ENCODE assay signal across 12 cellular contexts in the genomic region with DNA sequence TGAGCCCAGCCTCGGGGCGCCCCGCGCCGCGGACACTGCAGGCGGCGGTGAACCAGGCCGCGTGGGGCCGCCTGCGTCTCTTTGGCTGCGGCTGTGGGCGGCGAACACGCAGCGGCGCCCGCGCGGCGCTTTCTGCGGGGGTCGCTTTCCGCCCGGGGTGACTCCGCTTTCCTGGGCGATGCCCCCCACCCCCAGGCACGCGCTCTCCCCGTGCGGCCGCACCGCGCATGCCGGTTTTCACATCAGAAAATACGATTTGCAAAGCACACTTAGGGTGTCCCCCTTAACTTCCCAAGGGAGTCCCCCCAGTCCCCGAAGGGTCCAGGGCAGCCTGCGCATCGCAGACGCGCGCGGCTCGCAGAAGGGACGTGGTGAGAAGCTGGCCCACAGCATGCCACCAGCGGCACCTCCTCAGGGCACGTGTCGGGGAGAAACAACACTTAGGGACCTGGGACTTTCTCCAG. TPM values are rescaled to one million over a fixed set of nuclear protein-coding genes. Genes with fewer than 3 reads are reported as not detected.
DNase-seq lines count a peak whose midpoint lies in the region; ATAC-seq, FAIRE-seq and TF ChIP-seq lines count a peak whose summit lies in the region.
"Had no signal": no experiment of that assay in that cellular context is flagged by ENCODE, and none has a peak within 500 bp of the region (broad histone marks: within the 10 kb centered on the region; RNA-seq: fewer than 3 reads in every experiment).

No MANE protein-coding gene starts in this region.

- H4K5ac ChIP-seq in H1 (ENCODE audit: insufficient read length, low read depth, low read length), result no peak overlapping the region

- 0 out of 2 replicates have a peak overlapping the region, but pooled peaks have one; percentile 51 for H4K8ac ChIP-seq in H1 (ENCODE audit: extremely low read depth, insufficient read depth, low read length)

- POLR2A ChIA-PET in H1 (lab: Charles Lee; ENCODE audit: partially characterized antibody), result interaction anchor here (1.2 to 1.7 kb wide), 2 partner anchors 9 to 16 kb away, joined by 3 to 5 read pairs; no protein-coding TSS in a partner anchor

- peak overlapping the region; percentile 71 to 79 for H3K4me2 ChIP-seq in H1 (ENCODE audit: insufficient read depth in 1 of 2, low read depth in 2 of 2, low read length in 2 of 2)

- H3K14ac ChIP-seq in H1 (ENCODE audit: insufficient read length), result no peak overlapping the region

- no peak overlapping the region for H3K4ac ChIP-seq in H1 (replicated peaks; ENCODE audit: insufficient read length, low read depth, low read length)

- no peak for TF ChIP-seq RAD21 in H1 (IDR thresholded peaks at IDR 0.05 in 1 of 2, conservative IDR thresholded peaks at IDR 0.05 in 1 of 2; ENCODE audit: low read depth in 2 of 2, low read length in 2 of 2)

- H4K91ac ChIP-seq in H1 (replicated peaks; ENCODE audit: insufficient read length, low read length), result no peak overlapping the region

- no peaks in the 10 kb centered on the region for H3K79me1 ChIP-seq in H1 (ENCODE audit: low read depth, low read length)

- no peak overlapping the region; the same call in 1 of the 2 replicates for H3K18ac ChIP-seq in H1 (ENCODE audit: extremely low read depth, low read length)

- peaks cover 21 to 24% (median 23%) of the 10 kb centered on the region in 4 experiments; a peak in 6 of 7 replicates for H3K27me3 ChIP-seq in H1 (replicated peaks in 1 of 4; ENCODE audit: control insufficient read depth in 3 of 4, extremely low read depth in 1 of 4, insufficient read depth in 3 of 4, low read length in 3 of 4)
- H3K27me3 ChIP-seq in muscle layer of duodenum (ENCODE audit: low read depth, low read length), result peaks cover 7% of the 10 kb centered on the region
- peaks cover 3% of the 10 kb centered on the region for H3K27me3 ChIP-seq in thoracic aorta (replicated peaks; ENCODE audit: insufficient read depth)

- no peak overlapping the region for H2AFZ ChIP-seq in H1 (ENCODE audit: low read length)

- CTCF ChIA-PET in H1 (lab: Charles Lee; ENCODE audit: partially characterized antibody), result no interaction called here

- H3K27ac ChIP-seq in H1 (ENCODE audit: low read depth, low read length) (no peak overlapping the region), muscle layer of duodenum (ENCODE audit: low read length) (no peak overlapping the region), thoracic aorta (no peak overlapping the region)

- H2BK20ac ChIP-seq in H1 (ENCODE audit: low read length), result no peak overlapping the region

- H3K4me3 ChIP-seq in H1 (ENCODE audit: extremely low read depth in 1 of 4, insufficient read depth in 2 of 4, low read depth in 3 of 4, low read length in 4 of 4) (peak overlapping the region; percentile 28 to 64 (median 32)), muscle layer of duodenum (ENCODE audit: low read depth in 1 of 2, low read length in 2 of 2) (peak overlapping the region; percentile 26 to 64), thoracic aorta (peak overlapping the region; percentile 69)

- no peak for FAIRE-seq in H1 (lab: Jason Lieb, UNC)

- H2BK5ac ChIP-seq in H1 (ENCODE audit: low read depth, low read length), result no peak overlapping the region

- TF ChIP-seq EP300 in H1 (IDR thresholded peaks at IDR 0.05; ENCODE audit: borderline replicate concordance in 1 of 2, low read depth in 2 of 2, low read length in 2 of 2), result no peak

- H3K79me2 ChIP-seq in H1 (ENCODE audit: control insufficient read depth in 1 of 2, insufficient read depth in 2 of 2, low read length in 2 of 2), result no peaks in the 10 kb centered on the region

- H3K4me1 ChIP-seq in H1 (replicated peaks in 1 of 4; ENCODE audit: control insufficient read depth in 3 of 4, insufficient read depth in 4 of 4, low read length in 3 of 4), result peaks cover 0 to 8% (median 4%) of the 10 kb centered on the region in 4 experiments; a peak in 6 of 7 replicates
- peaks cover 0 to 16% of the 10 kb centered on the region in 2 donors for H3K4me1 ChIP-seq in muscle layer of duodenum (ENCODE audit: control insufficient read depth in 1 of 2, insufficient read depth in 2 of 2, low read length in 2 of 2)
- H3K4me1 ChIP-seq in thoracic aorta (ENCODE audit: control insufficient read depth in 1 of 2, low read depth in 2 of 2), result peaks cover 0 to 14% of the 10 kb centered on the region in 2 donors

- TF ChIP-seq POLR2A in H1 (IDR thresholded peaks at IDR 0.05; ENCODE audit: control extremely low read depth in 1 of 2, low read depth in 2 of 2, low read length in 2 of 2), result no peak

- no peak overlapping the region for H3K56ac ChIP-seq in H1 (replicated peaks; ENCODE audit: insufficient read length, low read depth, low read length)

- H2AK5ac ChIP-seq in H1 (ENCODE audit: low read depth, low read length), result no peak overlapping the region

- H3K9me3 ChIP-seq in H1 (ENCODE audit: insufficient read depth in 2 of 2, low read depth in 1 of 2, low read length in 1 of 2), result peaks cover 4 to 6% of the 10 kb centered on the region in 2 experiments; a peak in 2 of 4 replicates
- H3K9me3 ChIP-seq in muscle layer of duodenum (ENCODE audit: control insufficient read depth in 1 of 2, low read length in 2 of 2), result no peaks in the 10 kb centered on the region
- H3K9me3 ChIP-seq in thoracic aorta, result no peaks in the 10 kb centered on the region

- no peak overlapping the region for H3K9ac ChIP-seq in H1 (replicated peaks in 1 of 4; ENCODE audit: extremely low read depth in 1 of 4, low read depth in 3 of 4, low read length in 3 of 4)

- H3K23ac ChIP-seq in H1 (ENCODE audit: insufficient read length), result no peak overlapping the region

- no peak overlapping the region for H2BK15ac ChIP-seq in H1 (ENCODE audit: low read length)

- ATAC-seq in thoracic aorta (ENCODE audit: insufficient number of reproducible peaks, low FRiP score, low read depth) (no peak), HG02588 (IDR thresholded peaks at IDR 0.05; ENCODE audit: unreplicated experiment) (no peak), HG02973 (IDR thresholded peaks at IDR 0.05; ENCODE audit: unreplicated experiment) (no peak)

- whole genome bisulfite sequencing in H1 (ENCODE audit: extremely low coverage in 1 of 2, insufficient coverage in 1 of 2, insufficient read length in 1 of 2, insufficient replicate concordance in 2 of 2, low coverage in 1 of 2, low lambda C conversion rate in 2 of 2, missing lambda C conversion rate in 1 of 2), 2 experiments, result 40% methylated on average over 39 of the region's 49 CpGs; no CpG with 5 or more reads in 1 of the 2 experiments

- H4K20me1 ChIP-seq in H1 (replicated peaks in 1 of 2; ENCODE audit: control insufficient read depth in 1 of 2, insufficient read depth in 2 of 2, low read length in 2 of 2), result no peaks in the 10 kb centered on the region

- H3K23me2 ChIP-seq in H1 (ENCODE audit: low read depth, low read length), result peaks cover 12% of the 10 kb centered on the region; the same call in 1 of the 2 replicates

- DNase-seq in activated T-cell treated with anti-CD3 and anti-CD28 coated beads, Interleukin-2, amount 50 U/mL, for 1 hour, result peak; percentile 22
- DNase-seq in activated T-cell treated with anti-CD3 and anti-CD28 coated beads for 4 hours (no peak), H1 (ENCODE audit: low read depth in 1 of 2, low spot score in 2 of 2) (no peak), thoracic aorta (ENCODE audit: low spot score) (no peak), activated gamma-delta T cell treated with Interleukin-2 at 50 U/mL for 16 hours (no peak)
- DNase-seq: activated CD4-positive, CD25-positive, alpha-beta regulatory T cell treated with anti-CD3 and anti-CD28 coated beads, Interleukin-2, amount 50 U/mL, for 72 hours; MV-4-11 had no signal

- TF ChIP-seq CTCF in H1 (IDR thresholded peaks at IDR 0.05; ENCODE audit: control extremely low read depth in 1 of 3, insufficient read depth in 1 of 3, low read depth in 1 of 3, low read length in 3 of 3), result no peak
- TF ChIP-seq CTCF in thoracic aorta (IDR thresholded peaks at IDR 0.05), result no peak

- H3K36me3 ChIP-seq in H1 (ENCODE audit: control insufficient read depth in 2 of 4, insufficient read depth in 4 of 4, low read length in 3 of 4), result peaks cover 0 to 5% (median 0%) of the 10 kb centered on the region in 4 experiments; a peak in 1 of 8 replicates
- H3K36me3 ChIP-seq in muscle layer of duodenum (ENCODE audit: control insufficient read depth in 1 of 2, insufficient read depth in 2 of 2, low read length in 2 of 2), result no peaks in the 10 kb centered on the region
- no peaks in the 10 kb centered on the region for H3K36me3 ChIP-seq in thoracic aorta

- no peak overlapping the region for H2BK120ac ChIP-seq in H1 (replicated peaks; ENCODE audit: low read depth, low read length)

- no peak overlapping the region for H2BK12ac ChIP-seq in H1 (ENCODE audit: low read depth, low read length)

RNA-seq across cellular contexts. Expression of a gene that starts 5.3 kb away (rescaled TPM):
- total RNA-seq in H1 (2021; fragmentation: NEBNext Ultra II Directional; extraction: Animal tissue kit (Norgen Biotek cat#: 25700)), result 0.43 and 0.67 TPM in 2 replicates
- polyA plus RNA-seq in H1 (2011; rRNA removed), result 0.85 and 0.98 TPM in 2 replicates
- polyA plus RNA-seq in H1 (2011; cell fraction: cytosol; rRNA removed), result 0.93 TPM
- 4.3 TPM for polyA plus RNA-seq in H1 (2011; cell fraction: nucleus; rRNA removed)
- polyA plus RNA-seq in H1 (2012, experiment 1 of 2), result 0.39 to 1.4 TPM (median 0.95 TPM) in 4 replicates
- 0.12 TPM for polyA plus RNA-seq in H1 (2012, experiment 2 of 2)
- polyA plus RNA-seq in H1 (2013, experiment 1 of 2), result 0.18 TPM
- 0.18 TPM for polyA plus RNA-seq in H1 (2013, experiment 2 of 2)
- polyA minus RNA-seq in H1 (2011; rRNA and poly(A)+ RNA removed), result 1.5 and 3.2 TPM in 2 replicates
- polyA minus RNA-seq in H1 (2011; cell fraction: cytosol; rRNA and poly(A)+ RNA removed), result not detected
- polyA minus RNA-seq in H1 (2011; cell fraction: nucleus; rRNA and poly(A)+ RNA removed), result 2.6 TPM
- total RNA-seq in thoracic aorta, result not detected
- total RNA-seq: OCI-LY7 had no signal

RNA-seq across cellular contexts. Expression of a gene that starts 11.7 kb away (rescaled TPM):
- 2.0 and 2.3 TPM in 2 replicates for total RNA-seq in H1 (2021; fragmentation: NEBNext Ultra II Directional; extraction: Animal tissue kit (Norgen Biotek cat#: 25700))
- 3.5 and 4.2 TPM in 2 replicates for polyA plus RNA-seq in H1 (2011; rRNA removed)
- polyA plus RNA-seq in H1 (2011; cell fraction: cytosol; rRNA removed), result 3.9 TPM
- polyA plus RNA-seq in H1 (2011; cell fraction: nucleus; rRNA removed), result 3.1 TPM
- polyA plus RNA-seq in H1 (2012, experiment 1 of 2), result 1.9 to 3.5 TPM (median 2.6 TPM) in 4 replicates
- polyA plus RNA-seq in H1 (2012, experiment 2 of 2), result 1.4 TPM
- polyA plus RNA-seq in H1 (2013, experiment 1 of 2), result 2.9 TPM
- polyA plus RNA-seq in H1 (2013, experiment 2 of 2), result 3.4 TPM
- 0.91 and 1.4 TPM in 2 replicates for polyA minus RNA-seq in H1 (2011; rRNA and poly(A)+ RNA removed)
- polyA minus RNA-seq in H1 (2011; cell fraction: cytosol; rRNA and poly(A)+ RNA removed), result 0.81 TPM
- polyA minus RNA-seq in H1 (2011; cell fraction: nucleus; rRNA and poly(A)+ RNA removed), result 1.6 TPM
- total RNA-seq in thoracic aorta, result 10 to 100 TPM; 25.5 to 31.5 TPM
- total RNA-seq: OCI-LY7 had no signal

RNA-seq across cellular contexts. Expression of a gene that starts 47.6 kb away (rescaled TPM):
- total RNA-seq in H1 (2021; fragmentation: NEBNext Ultra II Directional; extraction: Animal tissue kit (Norgen Biotek cat#: 25700)), result not detected in 2 replicates
- polyA plus RNA-seq in H1 (2011; rRNA removed), result 0.05 TPM in 1 of 2 replicates, not detected in the other
- polyA plus RNA-seq in H1 (2011; cell fraction: cytosol; rRNA removed), result 0.05 TPM
- polyA plus RNA-seq in H1 (2011; cell fraction: nucleus; rRNA removed), result 0.68 TPM
- polyA plus RNA-seq in H1 (2012, experiment 1 of 2), result 0.50 to 0.68 TPM (median 0.63 TPM) in 3 of 4 replicates, not detected in the other
- 0.12 TPM for polyA plus RNA-seq in H1 (2012, experiment 2 of 2)
- not detected for polyA plus RNA-seq in H1 (2013, experiment 1 of 2)
- not detected for polyA plus RNA-seq in H1 (2013, experiment 2 of 2)
- not detected in 2 replicates for polyA minus RNA-seq in H1 (2011; rRNA and poly(A)+ RNA removed)
- polyA minus RNA-seq in H1 (2011; cell fraction: cytosol; rRNA and poly(A)+ RNA removed), result not detected
- not detected for polyA minus RNA-seq in H1 (2011; cell fraction: nucleus; rRNA and poly(A)+ RNA removed)
- not detected for total RNA-seq in thoracic aorta
- total RNA-seq: cerebellum, OCI-LY7 had no signal
